Comparison of ENCODE assay signal across 9 cellular contexts in the genomic region with DNA sequence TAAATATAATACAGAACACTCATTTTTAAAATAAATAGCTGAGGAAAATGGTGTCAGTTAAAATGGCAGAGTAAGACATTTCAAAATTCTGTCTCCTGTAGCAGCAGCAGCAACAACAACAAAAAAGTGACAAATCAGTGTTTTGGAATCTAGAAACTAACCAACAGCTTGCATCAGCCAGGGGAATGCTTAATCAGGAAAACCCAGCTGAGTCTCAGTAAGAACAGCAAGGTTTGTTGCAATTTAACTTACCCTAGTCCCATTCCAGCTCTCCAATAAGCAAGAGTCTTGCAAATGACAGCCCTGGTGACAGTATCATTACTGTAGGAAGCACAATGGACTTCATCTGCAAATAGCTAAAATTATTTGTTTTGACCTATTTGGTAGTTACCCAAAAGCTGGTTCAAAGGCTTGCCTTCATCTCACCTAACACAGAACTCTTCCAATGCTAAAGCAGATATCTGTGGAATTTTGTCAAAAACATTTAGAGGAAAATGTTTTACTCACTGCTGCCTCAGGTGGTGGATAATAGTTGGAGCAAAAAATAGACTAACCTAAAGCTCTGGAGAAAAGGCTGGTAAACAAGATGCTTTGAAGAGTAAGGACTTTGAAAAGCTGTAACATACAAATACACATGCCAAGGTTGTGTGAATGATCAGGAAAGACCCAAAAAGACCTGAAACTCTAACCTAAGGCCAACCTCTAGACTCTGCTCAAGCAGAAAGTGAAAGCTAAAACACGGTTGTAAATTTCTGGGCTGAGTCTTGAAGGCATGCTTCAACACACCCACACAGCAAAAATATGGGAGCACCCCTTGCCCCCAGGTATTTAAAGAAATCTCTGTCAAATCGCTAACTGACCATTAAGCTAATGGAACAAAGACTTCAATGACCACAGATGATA. TPM values are rescaled to one million over a fixed set of nuclear protein-coding genes. Genes with fewer than 3 reads are reported as not detected.
DNase-seq lines count a peak whose midpoint lies in the region; ATAC-seq and TF ChIP-seq lines count a peak whose summit lies in the region.
"Had no signal": no experiment of that assay in that cellular context is flagged by ENCODE, and none has a peak within 500 bp of the region (broad histone marks: within the 10 kb centered on the region; RNA-seq: fewer than 3 reads in every experiment).

No MANE protein-coding gene starts in this region.

- H3K79me2 ChIP-seq in GM23248 (ENCODE audit: insufficient read depth) = peaks cover 33% of the 10 kb centered on the region
- H3K79me2 ChIP-seq in PC-9 (ENCODE audit: low read depth) = no peaks in the 10 kb centered on the region

- H3K4me1 ChIP-seq in GM23248 (ENCODE audit: insufficient read depth) = peaks cover 35% of the 10 kb centered on the region
- H3K4me1 ChIP-seq in PC-9 (replicated peaks; ENCODE audit: insufficient read depth) = peaks cover 4% of the 10 kb centered on the region
- H3K4me1 ChIP-seq in right lobe of liver = no peaks in the 10 kb centered on the region
- H3K4me1 ChIP-seq in spleen = peaks cover 0 to 3% (median 0%) of the 10 kb centered on the region in 6 donors

- H3K27ac ChIP-seq in GM23248 (peak overlapping the region; percentile 96), PC-9 (no peak overlapping the region), right lobe of liver (no peak overlapping the region), spleen (no peak overlapping the region)

- H3K9me2 ChIP-seq in GM23248 (ENCODE audit: insufficient read depth) (no peaks in the 10 kb centered on the region), PC-9 (ENCODE audit: insufficient read depth) (no peaks in the 10 kb centered on the region)

- CTCF ChIA-PET in PC-9 (lab: Charles Lee) = interaction anchor here (1.1 to 1.3 kb wide), 2 partner anchors 15 to 41 kb away, joined by 3 to 4 read pairs; no protein-coding TSS in a partner anchor

- H3K9me3 ChIP-seq in GM23248 (ENCODE audit: low read depth) = peaks cover 6% of the 10 kb centered on the region
- H3K9me3 ChIP-seq in PC-9 (ENCODE audit: insufficient read depth, low read depth) = no peaks in the 10 kb centered on the region
- H3K9me3 ChIP-seq in right lobe of liver = no peaks in the 10 kb centered on the region
- H3K9me3 ChIP-seq in spleen = peaks cover 0 to 15% (median 7%) of the 10 kb centered on the region in 8 donors

- H2AFZ ChIP-seq in GM23248 (peak overlapping the region; percentile 3; the same call in 1 of the 2 replicates), PC-9 (no peak overlapping the region)

- H3K36me3 ChIP-seq in GM23248 (ENCODE audit: low read depth) (no peaks in the 10 kb centered on the region), PC-9 (ENCODE audit: low read depth) (no peaks in the 10 kb centered on the region), right lobe of liver (no peaks in the 10 kb centered on the region), spleen (no peaks in the 10 kb centered on the region)

- H3K4me2 ChIP-seq in GM23248 (ENCODE audit: unreplicated experiment) (peak overlapping the region; percentile 54), PC-9 (peak overlapping the region; percentile 19; the same call in 1 of the 2 replicates)

- TF ChIP-seq POLR2A in right lobe of liver (IDR thresholded peaks at IDR 0.05) (no peak), spleen (IDR thresholded peaks at IDR 0.05) (no peak)

- peak; percentile 34; the same call in 1 of the 2 replicates for TF ChIP-seq CTCF in GM12875 (IDR thresholded peaks at IDR 0.05; ENCODE audit: borderline replicate concordance, insufficient read depth, low read depth, low read length)
- peak; percentile 61; the same call in 1 of the 2 replicates for TF ChIP-seq CTCF in PC-9 (conservative IDR thresholded peaks at IDR 0.05)
- peak in 3 of 4 donors; percentile 23 to 35 (median 28) for TF ChIP-seq CTCF in right lobe of liver (IDR thresholded peaks at IDR 0.05)
- peak in 5 of 11 experiments; percentile 17 to 32 (median 25) for TF ChIP-seq CTCF in spleen (IDR thresholded peaks at IDR 0.05 in 8 of 11, conservative IDR thresholded peaks at IDR 0.05 in 3 of 11)

- 76 to 87% methylated on average over 2 of the region's 2 CpGs for WGBS in GM23248 (ENCODE audit: low coverage in 1 of 2, low lambda C conversion rate in 2 of 2, missing lambda C conversion rate in 2 of 2), 2 experiments
- 30% methylated on average over 2 of the region's 2 CpGs for WGBS in right lobe of liver (ENCODE audit: insufficient coverage, low coverage, low lambda C conversion rate, missing lambda C conversion rate)
- 60 to 76% (median 72%) methylated on average over 2 of the region's 2 CpGs for WGBS in spleen, 5 donors

- DNase-seq in GM23248 (peak; percentile 90), PC-9 (no peak), right lobe of liver (no peak), posterior cingulate gyrus (no peak), spleen (no peak), ecto neural progenitor cell (ENCODE audit: low spot score) (no peak), activated gamma-delta T cell (lab: John Stamatoyannopoulos, UW) (no peak)
- DNase-seq: activated CD4-positive, alpha-beta T cell treated with anti-CD3 and anti-CD28 coated beads for 36 hours had no signal

- no peaks in the 10 kb centered on the region for H4K20me1 ChIP-seq in GM23248 (ENCODE audit: insufficient read depth)
- H4K20me1 ChIP-seq in PC-9 (ENCODE audit: insufficient read depth) = no peaks in the 10 kb centered on the region

- H3F3A ChIP-seq in GM23248 (ENCODE audit: insufficient read depth) (peaks cover 37% of the 10 kb centered on the region), PC-9 (ENCODE audit: insufficient read depth, low read depth) (no peaks in the 10 kb centered on the region)

- no peaks in the 10 kb centered on the region for H3K27me3 ChIP-seq in GM23248 (replicated peaks; ENCODE audit: insufficient read depth)
- H3K27me3 ChIP-seq in PC-9 (ENCODE audit: insufficient read depth, low read depth) = no peaks in the 10 kb centered on the region
- H3K27me3 ChIP-seq in right lobe of liver = no peaks in the 10 kb centered on the region
- peaks cover 0 to 15% (median 0%) of the 10 kb centered on the region in 7 donors for H3K27me3 ChIP-seq in spleen (replicated peaks in 1 of 7)

- H3K9ac ChIP-seq in GM23248 = peak overlapping the region; percentile 76

- POLR2A ChIA-PET in PC-9 (lab: Charles Lee; ENCODE audit: unreplicated experiment) = interaction anchor here (0.6 kb wide), 1 partner anchor 41 kb away, joined by 5 read pairs; no protein-coding TSS in a partner anchor

- intact Hi-C loops in PC-9 (cut with micrococcal nuclease; ENCODE audit: unreplicated experiment) (no loop called here), right lobe of liver (cut with DNase I) (no loop called here), posterior cingulate gyrus (cut with DNase I) (no loop called here), spleen (cut with DNase I; ENCODE audit: low total_unique reads) (no loop called here)

- ATAC-seq in right lobe of liver = no peak
- ATAC-seq: activated CD4-positive, alpha-beta T cell treated with anti-CD3 and anti-CD28 coated beads for 36 hours had no signal

- BruUV-seq in PC-9 (replicated peaks; lab: Mats Ljungman, UMichigan) = no TSS peak

- H3K4me3 ChIP-seq in GM12875 (ENCODE audit: low read depth, low read length) = no peak overlapping the region
- no peak overlapping the region for H3K4me3 ChIP-seq in GM23248
- H3K4me3 ChIP-seq in PC-9 = no peak overlapping the region
- H3K4me3 ChIP-seq in right lobe of liver = no peak overlapping the region
- no peak overlapping the region for H3K4me3 ChIP-seq in spleen

- in situ Hi-C loops in GM23248 (cut with MboI) = no loop called here

RNA-seq across cellular contexts. Expression of a gene that starts 9.9 kb away (rescaled TPM):
- 44.4 and 46.0 TPM in 2 replicates for total RNA-seq in GM23248 (2014; rRNA removed; shearing (Covaris generic))
- 41.9 and 42.4 TPM in 2 replicates for polyA plus RNA-seq in GM23248 (2016; fragmentation: Nextera tagmentation; extraction: Ambion mirVana)
- 3.2 and 4.0 TPM in 2 replicates for total RNA-seq in PC-9 (2021)
- total RNA-seq in right lobe of liver = 1 to 10 TPM in 1 of 6 experiments, under 1 TPM in 5; 0.22 to 3.6 (median 0.64) TPM
- 1 to 10 TPM in 5 of 7 donors, under 1 TPM in 2; 0.56 to 7.5 (median 3.1) TPM for total RNA-seq in spleen
- 1 to 10 TPM; 1.9 to 5.1 (median 3.4) TPM for polyA plus RNA-seq in spleen
